Comparison of ENCODE assay signal across 8 cellular contexts in genomic region chr2:16665746-16666452, GRCh38. TPM values are rescaled to one million over a fixed set of nuclear protein-coding genes. Genes with fewer than 3 reads are reported as not detected.
DNase-seq lines count a peak whose midpoint lies in the region; ATAC-seq and TF ChIP-seq lines count a peak whose summit lies in the region.

Gene CYRIA (minus strand): TSS chr2:16665834. CDS start chr2:16588119, 77,715 bp downstream.

- no peaks in the 10 kb centered on the region for H3K9me3 Mint-ChIP-seq in activated T-cell treated with anti-CD3 and anti-CD28 coated beads, Interleukin-2, amount 50 U/mL, for 4 hours
- H3K9me3 Mint-ChIP-seq in natural killer cell = no peaks in the 10 kb centered on the region

- intact Hi-C loops in natural killer cell (cut with micrococcal nuclease) = no loop called here

- peak; percentile 76 to 79 for ATAC-seq in activated T-cell treated with anti-CD3 and anti-CD28 coated beads, Interleukin-2, amount 50 U/mL, for 4 hours
- peak; percentile 69 to 89 (median 82) for ATAC-seq in natural killer cell

- peak; percentile 83 for DNase-seq in GM10248 (ENCODE audit: extremely low spot score)
- peak; percentile 57 for DNase-seq in HEK293T (ENCODE audit: extremely low spot score)
- peak; percentile 42 for DNase-seq in NCI-H2227 treated with DMSO at 0.1 percent for 48 hours (lab: John Stamatoyannopoulos, UW)
- DNase-seq in activated T-cell treated with anti-CD3 and anti-CD28 coated beads, Interleukin-2, amount 50 U/mL, for 4 hours = peak; percentile 22
- no peak for DNase-seq in fibroblast of mammary gland (ENCODE audit: low read depth)
- peak; percentile 73 for DNase-seq in natural killer cell
- DNase-seq in substantia nigra (lab: John Stamatoyannopoulos, UW) = peak in 44 of 49 donors; percentile 13 to 83 (median 50)
- DNase-seq in kidney glomerular epithelial cell (lab: John Stamatoyannopoulos, UW) = no peak

- H3K4me1 Mint-ChIP-seq in activated T-cell treated with anti-CD3 and anti-CD28 coated beads, Interleukin-2, amount 50 U/mL, for 4 hours (ENCODE audit: low read depth) = peaks cover 28% of the 10 kb centered on the region
- H3K4me1 Mint-ChIP-seq in natural killer cell = peaks cover 51 to 59% of the 10 kb centered on the region in 2 donors

- no peak for TF ChIP-seq CTCF in GM10248 (IDR thresholded peaks at IDR 0.05; ENCODE audit: control extremely low read depth, extremely low read depth, low read depth, missing control alignments)
- no peak for TF ChIP-seq CTCF in fibroblast of mammary gland (conservative IDR thresholded peaks at IDR 0.05; ENCODE audit: control insufficient read depth, insufficient read depth, low read depth, low read length)
- no peak for TF ChIP-seq CTCF in natural killer cell (IDR thresholded peaks at IDR 0.05)

- CTCF ChIA-PET in GM10248 (lab: Yijun Ruan, JAX) (interaction anchor here (1.0 to 5.3 kb wide), 4 partner anchors 13 to 49 kb away, joined by 3 to 42 read pairs (median 3); no protein-coding TSS in a partner anchor), HEK293T (lab: Yijun Ruan, JAX) (no interaction called here)

- H3K27me3 Mint-ChIP-seq in activated T-cell treated with anti-CD3 and anti-CD28 coated beads, Interleukin-2, amount 50 U/mL, for 4 hours (ENCODE audit: low read depth) = peaks cover 46% of the 10 kb centered on the region
- H3K27me3 Mint-ChIP-seq in natural killer cell (ENCODE audit: low read depth in 2 of 2) = no peaks in the 10 kb centered on the region

- H3K36me3 Mint-ChIP-seq in activated T-cell treated with anti-CD3 and anti-CD28 coated beads, Interleukin-2, amount 50 U/mL, for 4 hours (ENCODE audit: insufficient read depth) = no peaks in the 10 kb centered on the region
- H3K36me3 Mint-ChIP-seq in natural killer cell = no peaks in the 10 kb centered on the region

- H3K27ac Mint-ChIP-seq in natural killer cell = peak within 1 kb of the TSS; percentile 93 to 97

- peak within 1 kb of the TSS; percentile 57 for H3K4me3 ChIP-seq in fibroblast of mammary gland (ENCODE audit: control insufficient read depth, low read depth, low read length)

- POLR2A ChIA-PET in GM10248 (lab: Yijun Ruan, JAX) (interaction anchor here (0.8 kb wide), 1 partner anchor 52 kb away, joined by 7 read pairs; no protein-coding TSS in a partner anchor), HEK293T (lab: Yijun Ruan, JAX) (no interaction called here)

- peak within 1 kb of the TSS; percentile 77 for H3K27ac ChIP-seq in substantia nigra (ENCODE audit: low read depth, low read length, poor library complexity, severe bottlenecking)

- peak within 1 kb of the TSS; percentile 78 for H3K4me3 Mint-ChIP-seq in activated T-cell treated with anti-CD3 and anti-CD28 coated beads, Interleukin-2, amount 50 U/mL, for 4 hours
- H3K4me3 Mint-ChIP-seq in natural killer cell = peak within 1 kb of the TSS; percentile 89

TF ChIP-seq in HEK293T, 16 proteins besides CTCF, POLR2A, EP300 and RAD21:
- no peak for TF ChIP-seq SP1 (IDR thresholded peaks at IDR 0.05)
- TF ChIP-seq ELF4 (IDR thresholded peaks at IDR 0.05) = no peak
- no peak for TF ChIP-seq L3MBTL2 (conservative IDR thresholded peaks at IDR 0.05)
- no peak for TF ChIP-seq SUZ12 (IDR thresholded peaks at IDR 0.05)
- no peak for TF ChIP-seq CTBP1 (IDR thresholded peaks at IDR 0.05; ENCODE audit: borderline replicate concordance)
- no peak for TF ChIP-seq TARDBP (IDR thresholded peaks at IDR 0.05)
- TF ChIP-seq HDGF (IDR thresholded peaks at IDR 0.05; ENCODE audit: borderline replicate concordance) = no peak
- no peak for TF ChIP-seq NFRKB (IDR thresholded peaks at IDR 0.05)
- TF ChIP-seq FOXK2 (IDR thresholded peaks at IDR 0.05) = no peak
- TF ChIP-seq, protein P1, sequence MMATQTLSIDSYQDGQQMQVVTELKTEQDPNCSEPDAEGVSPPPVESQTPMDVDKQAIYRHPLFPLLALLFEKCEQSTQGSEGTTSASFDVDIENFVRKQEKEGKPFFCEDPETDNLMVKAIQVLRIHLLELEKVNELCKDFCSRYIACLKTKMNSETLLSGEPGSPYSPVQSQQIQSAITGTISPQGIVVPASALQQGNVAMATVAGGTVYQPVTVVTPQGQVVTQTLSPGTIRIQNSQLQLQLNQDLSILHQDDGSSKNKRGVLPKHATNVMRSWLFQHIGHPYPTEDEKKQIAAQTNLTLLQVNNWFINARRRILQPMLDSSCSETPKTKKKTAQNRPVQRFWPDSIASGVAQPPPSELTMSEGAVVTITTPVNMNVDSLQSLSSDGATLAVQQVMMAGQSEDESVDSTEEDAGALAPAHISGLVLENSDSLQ (IDR thresholded peaks at IDR 0.05) = no peak
- no peak for TF ChIP-seq ARNT (IDR thresholded peaks at IDR 0.05)
- TF ChIP-seq ZNF384 (IDR thresholded peaks at IDR 0.05) = no peak
- no peak for TF ChIP-seq BHLHE40 (IDR thresholded peaks at IDR 0.05; ENCODE audit: borderline replicate concordance)
- no peak for TF ChIP-seq LEF1 (IDR thresholded peaks at IDR 0.05; ENCODE audit: borderline replicate concordance)
- no peak for TF ChIP-seq FOXA1 (IDR thresholded peaks at IDR 0.05)
- TF ChIP-seq FOXM1 (IDR thresholded peaks at IDR 0.05; ENCODE audit: borderline replicate concordance) = no peak

RNA-seq across cellular contexts. Expression of gene CYRIA, which starts in this region (rescaled TPM):
- 1 to 10 TPM in 2 of 3 donors, under 1 TPM in 1; 0.51 to 1.8 (median 1.8) TPM for total RNA-seq in activated T-cell treated with anti-CD3 and anti-CD28 coated beads, Interleukin-2, amount 50 U/mL, for 4 hours
- total RNA-seq in natural killer cell = 10 to 100 TPM; 37.4 to 54.8 (median 38.5) TPM

Comparison
In these comparisons a context has a peak if more than half of its experiments do, and no peak if none do; other contexts are left out.
1. RNA of gene CYRIA (total RNA-seq): 37.4 to 54.8 TPM in natural killer cell; 0.51 to 1.8 TPM in activated T-cell treated with anti-CD3 and anti-CD28 coated beads, Interleukin-2, amount 50 U/mL, for 4 hours; every median in the first group is over 10 times any median in the second.
2. DNase-seq: peak in GM10248 (single experiment), HEK293T (single experiment), NCI-H2227 treated with DMSO at 0.1 percent for 48 hours (single experiment), activated T-cell treated with anti-CD3 and anti-CD28 coated beads, Interleukin-2, amount 50 U/mL, for 4 hours (single experiment), natural killer cell (single experiment) and substantia nigra (44 of 49); none in fibroblast of mammary gland (single experiment) and kidney glomerular epithelial cell (single experiment).